ENCODE assay signal across 9 cellular contexts in the genomic region with DNA sequence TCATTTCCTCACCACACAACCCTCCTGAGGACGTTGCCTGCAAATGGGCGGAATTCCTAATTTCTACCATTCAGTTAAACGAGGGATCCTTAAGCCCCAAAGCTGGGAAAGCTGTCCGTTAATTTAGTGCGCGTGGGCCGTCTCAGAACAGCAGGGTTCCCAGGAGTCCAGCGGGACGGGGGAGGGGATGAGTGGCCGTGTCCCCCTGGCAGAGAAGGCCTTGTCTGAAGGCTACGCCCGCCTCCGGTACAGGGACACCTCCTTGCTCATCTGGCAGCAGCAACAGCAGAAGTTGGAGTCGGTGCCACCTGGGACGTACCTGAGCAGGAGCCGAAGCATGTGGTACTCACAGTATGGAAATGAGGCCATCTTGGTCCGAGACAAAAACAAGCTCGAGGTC. TPM values are rescaled to one million over a fixed set of nuclear protein-coding genes. Genes with fewer than 3 reads are reported as not detected.
A peak's percentile ranks its signal among the peaks of the same experiment; 100 is the strongest.
DNase-seq lines count a peak whose midpoint lies in the region; ATAC-seq and TF ChIP-seq lines count a peak whose summit lies in the region.
"Had no signal": no experiment of that assay in that cellular context is flagged by ENCODE, and none has a peak within 500 bp of the region (broad histone marks: within the 10 kb centered on the region; RNA-seq: fewer than 3 reads in every experiment).

No MANE protein-coding gene starts in this region.

- H3K27me3 ChIP-seq in colonic mucosa, result no peaks in the 10 kb centered on the region

- intact Hi-C loops in colonic mucosa (cut with DNase I), result no loop called here

- CTCF ChIA-PET in activated CD8-positive, alpha-beta T cell treated with anti-CD3 and anti-CD28 coated beads, Interleukin-2, amount 10 ng/mL, durations not matched to agents 7 days and 5 days (lab: Charles Lee), result interaction anchor here (1.2 to 1.6 kb wide), 2 partner anchors 39 to 73 kb away, joined by 4 to 5 read pairs; no protein-coding TSS in a partner anchor

- H3K27ac ChIP-seq in colonic mucosa, result no peak overlapping the region

- H3K9ac ChIP-seq in colonic mucosa (ENCODE audit: low read depth in 2 of 2, low read length in 2 of 2), result no peak overlapping the region

- no peak overlapping the region for H3K27ac Mint-ChIP-seq in activated T-cell treated with anti-CD3 and anti-CD28 coated beads, Interleukin-2, amount 50 U/mL, for 24 hours
- no peak overlapping the region for H3K27ac Mint-ChIP-seq in activated CD8-positive, alpha-beta T cell treated with anti-CD3 and anti-CD28 coated beads, Interleukin-2, amount 10 ng/mL, durations not matched to agents 7 days and 5 days
- H3K27ac Mint-ChIP-seq in immature natural killer cell, result peak overlapping the region in 1 of 6 donors; percentile 39
- H3K27ac Mint-ChIP-seq in stimulated activated naive B cell treated with anti-CD40 and anti-IgM and Interleukin-4, amounts not matched to agents 10 μg/mL and 1 μg/mL and 100 μg/mL, for 72 hours, result no peak overlapping the region

- peaks cover 18% of the 10 kb centered on the region for H3K4me1 Mint-ChIP-seq in activated T-cell treated with anti-CD3 and anti-CD28 coated beads, Interleukin-2, amount 50 U/mL, for 24 hours (ENCODE audit: low read depth)
- H3K4me1 Mint-ChIP-seq in activated CD8-positive, alpha-beta T cell treated with anti-CD3 and anti-CD28 coated beads, Interleukin-2, amount 10 ng/mL, durations not matched to agents 7 days and 5 days (ENCODE audit: low read depth), result peaks cover 16% of the 10 kb centered on the region
- peaks cover 14 to 23% of the 10 kb centered on the region in 2 donors for H3K4me1 Mint-ChIP-seq in immature natural killer cell
- H3K4me1 Mint-ChIP-seq in stimulated activated naive B cell treated with anti-CD40 and anti-IgM and Interleukin-4, amounts not matched to agents 10 μg/mL and 1 μg/mL and 100 μg/mL, for 72 hours, result peaks cover 6 to 22% of the 10 kb centered on the region in 2 donors

- no peaks in the 10 kb centered on the region for H3K36me3 ChIP-seq in colonic mucosa

- peak overlapping the region; percentile 81 for H3K4me3 Mint-ChIP-seq in activated T-cell treated with anti-CD3 and anti-CD28 coated beads, Interleukin-2, amount 50 U/mL, for 24 hours
- H3K4me3 Mint-ChIP-seq in activated CD8-positive, alpha-beta T cell treated with anti-CD3 and anti-CD28 coated beads, Interleukin-2, amount 10 ng/mL, durations not matched to agents 7 days and 5 days, result peak overlapping the region; percentile 79
- peak overlapping the region; percentile 67 to 82 (median 73) for H3K4me3 Mint-ChIP-seq in immature natural killer cell
- H3K4me3 Mint-ChIP-seq in stimulated activated naive B cell treated with anti-CD40 and anti-IgM and Interleukin-4, amounts not matched to agents 10 μg/mL and 1 μg/mL and 100 μg/mL, for 72 hours, result peak overlapping the region; percentile 85 to 88

- no peak for ATAC-seq in activated CD8-positive, alpha-beta T cell treated with anti-CD3 and anti-CD28 coated beads, Interleukin-2, amount 10 ng/mL, durations not matched to agents 7 days and 5 days
- no peak for ATAC-seq in stimulated activated naive B cell treated with anti-CD40 and anti-IgM and Interleukin-4, amounts not matched to agents 10 μg/mL and 1 μg/mL and 100 μg/mL, for 72 hours (replicated peaks)
- ATAC-seq in HG02759 (IDR thresholded peaks at IDR 0.05; ENCODE audit: unreplicated experiment), result no peak

- H3K4me1 ChIP-seq in colonic mucosa, result no peaks in the 10 kb centered on the region

- no peak for TF ChIP-seq CTCF in colonic mucosa (IDR thresholded peaks at IDR 0.05)

- DNase-seq in activated T-cell treated with anti-CD3 and anti-CD28 coated beads, Interleukin-2, amount 50 U/mL, for 24 hours, result no peak
- DNase-seq in activated T-cell treated with anti-CD3 and anti-CD28 coated beads, Interleukin-2, amount 50 U/mL, for 48 hours, result no peak
- no peak for DNase-seq in activated CD8-positive, alpha-beta T cell treated with anti-CD3 and anti-CD28 coated beads, Interleukin-2, amount 10 ng/mL, durations not matched to agents 7 days and 5 days
- DNase-seq in immature natural killer cell, result no peak
- DNase-seq in stimulated activated naive B cell treated with anti-CD40 and anti-IgM and Interleukin-4, amounts not matched to agents 10 μg/mL and 1 μg/mL and 100 μg/mL, for 72 hours, result no peak
- no peak for DNase-seq in RKO (ENCODE audit: low spot score)
- no peak for DNase-seq in colonic mucosa
- DNase-seq: NCI-H345 had no signal

- H3K9me3 Mint-ChIP-seq in activated T-cell treated with anti-CD3 and anti-CD28 coated beads, Interleukin-2, amount 50 U/mL, for 24 hours, result no peaks in the 10 kb centered on the region
- no peaks in the 10 kb centered on the region for H3K9me3 Mint-ChIP-seq in activated CD8-positive, alpha-beta T cell treated with anti-CD3 and anti-CD28 coated beads, Interleukin-2, amount 10 ng/mL, durations not matched to agents 7 days and 5 days (ENCODE audit: insufficient read depth)
- H3K9me3 Mint-ChIP-seq in immature natural killer cell, result no peaks in the 10 kb centered on the region
- H3K9me3 Mint-ChIP-seq in stimulated activated naive B cell treated with anti-CD40 and anti-IgM and Interleukin-4, amounts not matched to agents 10 μg/mL and 1 μg/mL and 100 μg/mL, for 72 hours, result no peaks in the 10 kb centered on the region

- no peaks in the 10 kb centered on the region for H3K27me3 Mint-ChIP-seq in activated T-cell treated with anti-CD3 and anti-CD28 coated beads, Interleukin-2, amount 50 U/mL, for 24 hours
- H3K27me3 Mint-ChIP-seq in activated CD8-positive, alpha-beta T cell treated with anti-CD3 and anti-CD28 coated beads, Interleukin-2, amount 10 ng/mL, durations not matched to agents 7 days and 5 days (ENCODE audit: low read depth), result no peaks in the 10 kb centered on the region
- H3K27me3 Mint-ChIP-seq in immature natural killer cell (ENCODE audit: low read depth in 3 of 3), result peaks cover 0 to 6% (median 0%) of the 10 kb centered on the region in 3 donors
- no peaks in the 10 kb centered on the region for H3K27me3 Mint-ChIP-seq in stimulated activated naive B cell treated with anti-CD40 and anti-IgM and Interleukin-4, amounts not matched to agents 10 μg/mL and 1 μg/mL and 100 μg/mL, for 72 hours

- H3K36me3 Mint-ChIP-seq in activated T-cell treated with anti-CD3 and anti-CD28 coated beads, Interleukin-2, amount 50 U/mL, for 24 hours (ENCODE audit: low read depth), result peaks cover 36% of the 10 kb centered on the region
- H3K36me3 Mint-ChIP-seq in activated CD8-positive, alpha-beta T cell treated with anti-CD3 and anti-CD28 coated beads, Interleukin-2, amount 10 ng/mL, durations not matched to agents 7 days and 5 days (ENCODE audit: low read depth), result peaks cover 13% of the 10 kb centered on the region
- no peaks in the 10 kb centered on the region for H3K36me3 Mint-ChIP-seq in immature natural killer cell
- H3K36me3 Mint-ChIP-seq in stimulated activated naive B cell treated with anti-CD40 and anti-IgM and Interleukin-4, amounts not matched to agents 10 μg/mL and 1 μg/mL and 100 μg/mL, for 72 hours, result peaks cover 7 to 16% of the 10 kb centered on the region in 2 donors

- POLR2A ChIA-PET in activated CD8-positive, alpha-beta T cell treated with anti-CD3 and anti-CD28 coated beads, Interleukin-2, amount 10 ng/mL, durations not matched to agents 7 days and 5 days (lab: Charles Lee), result interaction anchor here (1.2 kb wide), 2 partner anchors 43 to 109 kb away, joined by 3 to 4 read pairs; partner anchors contain the start of gene WDR5

- H3K9me3 ChIP-seq in colonic mucosa, result no peaks in the 10 kb centered on the region

- no peak overlapping the region for H3K4me3 ChIP-seq in colonic mucosa

RNA-seq across cellular contexts. Expression of gene BRD3OS, which starts 1.3 kb away (rescaled TPM):
- 10 to 100 TPM; 13.5 to 16.0 TPM for total RNA-seq in activated CD8-positive, alpha-beta T cell treated with anti-CD3 and anti-CD28 coated beads, Interleukin-2, amount 10 ng/mL, durations not matched to agents 7 days and 5 days
- 10 to 100 TPM; 13.7 to 14.9 (median 13.8) TPM for polyA plus RNA-seq in immature natural killer cell
- 1 to 10 TPM; 5.2 to 6.9 TPM for total RNA-seq in colonic mucosa

RNA-seq across cellular contexts. Expression of gene VAV2, which starts 34.4 kb away (rescaled TPM):
- 10 to 100 TPM; 10.1 to 10.3 TPM for total RNA-seq in activated CD8-positive, alpha-beta T cell treated with anti-CD3 and anti-CD28 coated beads, Interleukin-2, amount 10 ng/mL, durations not matched to agents 7 days and 5 days
- polyA plus RNA-seq in immature natural killer cell, result under 1 TPM in 2 of 3 donors, not detected in 1; 0.12 to 0.28 TPM
- total RNA-seq in colonic mucosa, result 10 to 100 TPM; 30.7 to 45.1 TPM

RNA-seq across cellular contexts. Expression of gene BRD3, which starts 41.3 kb away (rescaled TPM):
- 10 to 100 TPM; 42.1 to 45.2 TPM for total RNA-seq in activated CD8-positive, alpha-beta T cell treated with anti-CD3 and anti-CD28 coated beads, Interleukin-2, amount 10 ng/mL, durations not matched to agents 7 days and 5 days
- 10 to 100 TPM; 24.2 to 43.4 (median 29.0) TPM for polyA plus RNA-seq in immature natural killer cell
- total RNA-seq in colonic mucosa, result 10 to 100 TPM; 26.8 to 50.9 TPM
